12 cellular contexts compared by ENCODE assay signal in genomic region chr9:109934499-109935214, GRCh38.
A peak's percentile ranks its signal among the peaks of the same experiment; 100 is the strongest.
DNase-seq lines count a peak whose midpoint lies in the region; ATAC-seq and TF ChIP-seq lines count a peak whose summit lies in the region.
"Had no signal": no experiment of that assay in that cellular context is flagged by ENCODE, and none has a peak within 500 bp of the region (broad histone marks: within the 10 kb centered on the region; RNA-seq: fewer than 3 reads in every experiment).

No MANE protein-coding gene starts in this region.

- H3K9me3 ChIP-seq in gastrocnemius medialis = no peaks in the 10 kb centered on the region

- no peaks in the 10 kb centered on the region for H3K9me3 Mint-ChIP-seq in activated T-cell treated with anti-CD3 and anti-CD28 coated beads, Interleukin-2, amount 50 U/mL, for 4 hours
- peaks cover 5% of the 10 kb centered on the region for H3K9me3 Mint-ChIP-seq in stimulated activated naive CD8-positive, alpha-beta T cell treated with anti-CD3 and anti-CD28 coated beads, Interleukin-15, Interleukin-2, amounts not matched to agents 100 ng/mL and 50 ng/mL, for 24 hours
- H3K9me3 Mint-ChIP-seq: brain, type B pancreatic cell had no signal

- in situ Hi-C loops in gastrocnemius medialis (cut with MboI; ENCODE audit: low sequenced_read_pairs in 4 of 4) = no loop called here

- no peak overlapping the region for H3K4me3 Mint-ChIP-seq in activated T-cell treated with anti-CD3 and anti-CD28 coated beads, Interleukin-2, amount 50 U/mL, for 4 hours
- no peak overlapping the region for H3K4me3 Mint-ChIP-seq in stimulated activated naive CD8-positive, alpha-beta T cell treated with anti-CD3 and anti-CD28 coated beads, Interleukin-15, Interleukin-2, amounts not matched to agents 100 ng/mL and 50 ng/mL, for 24 hours
- H3K4me3 Mint-ChIP-seq: brain, type B pancreatic cell had no signal

- peaks cover 1% of the 10 kb centered on the region for H3K27me3 Mint-ChIP-seq in activated T-cell treated with anti-CD3 and anti-CD28 coated beads, Interleukin-2, amount 50 U/mL, for 4 hours (ENCODE audit: low read depth)
- no peaks in the 10 kb centered on the region for H3K27me3 Mint-ChIP-seq in stimulated activated naive CD8-positive, alpha-beta T cell treated with anti-CD3 and anti-CD28 coated beads, Interleukin-15, Interleukin-2, amounts not matched to agents 100 ng/mL and 50 ng/mL, for 24 hours
- H3K27me3 Mint-ChIP-seq: brain, type B pancreatic cell had no signal

- TF ChIP-seq CTCF in choroid plexus epithelial cell (conservative IDR thresholded peaks at IDR 0.05; ENCODE audit: low read depth, low read length) (no peak), gastrocnemius medialis (IDR thresholded peaks at IDR 0.05 in 4 of 5, conservative IDR thresholded peaks at IDR 0.05 in 1 of 5) (no peak)

- H3K4me3 ChIP-seq in choroid plexus epithelial cell (ENCODE audit: low read depth, low read length) (no peak overlapping the region), gastrocnemius medialis (no peak overlapping the region)

- no peaks in the 10 kb centered on the region for H3K36me3 Mint-ChIP-seq in activated T-cell treated with anti-CD3 and anti-CD28 coated beads, Interleukin-2, amount 50 U/mL, for 4 hours (ENCODE audit: insufficient read depth)
- no peaks in the 10 kb centered on the region for H3K36me3 Mint-ChIP-seq in stimulated activated naive CD8-positive, alpha-beta T cell treated with anti-CD3 and anti-CD28 coated beads, Interleukin-15, Interleukin-2, amounts not matched to agents 100 ng/mL and 50 ng/mL, for 24 hours (ENCODE audit: low read depth)
- H3K36me3 Mint-ChIP-seq: brain, type B pancreatic cell had no signal

- intact Hi-C loops in gastrocnemius medialis (cut with DNase I; ENCODE audit: low total_unique reads) = no loop called here

- H3K4me1 Mint-ChIP-seq in activated T-cell treated with anti-CD3 and anti-CD28 coated beads, Interleukin-2, amount 50 U/mL, for 4 hours (ENCODE audit: low read depth) = peaks cover 18% of the 10 kb centered on the region
- H3K4me1 Mint-ChIP-seq in stimulated activated naive CD8-positive, alpha-beta T cell treated with anti-CD3 and anti-CD28 coated beads, Interleukin-15, Interleukin-2, amounts not matched to agents 100 ng/mL and 50 ng/mL, for 24 hours (ENCODE audit: low read depth) = peaks cover 31% of the 10 kb centered on the region
- H3K4me1 Mint-ChIP-seq: brain had no signal

- no peaks in the 10 kb centered on the region for H3K36me3 ChIP-seq in gastrocnemius medialis

- no peak for DNase-seq in activated T-cell treated with anti-CD3 and anti-CD28 coated beads, Interleukin-2, amount 50 U/mL, for 4 hours
- no peak for DNase-seq in activated T-cell treated with anti-CD3 and anti-CD28 coated beads, Interleukin-2, amount 50 U/mL, for 1 hour
- DNase-seq in MV-4-11 (lab: John Stamatoyannopoulos, UW) = peak; percentile 43
- peak; percentile 86 for DNase-seq in choroid plexus epithelial cell (ENCODE audit: low read depth)
- no peak for DNase-seq in NCI-H345 treated with DMSO at 0.1 percent for 48 hours (lab: John Stamatoyannopoulos, UW; ENCODE audit: unreplicated experiment)
- no peak for DNase-seq in NOMO-1 treated with DMSO at 0.1 percent for 48 hours (lab: John Stamatoyannopoulos, UW; ENCODE audit: unreplicated experiment)
- DNase-seq in gastrocnemius medialis = no peak
- DNase-seq: NCI-H2081 treated with DMSO at 0.1 percent for 48 hours had no signal

- peak overlapping the region; percentile 50 for H3K27ac Mint-ChIP-seq in stimulated activated naive CD8-positive, alpha-beta T cell treated with anti-CD3 and anti-CD28 coated beads, Interleukin-15, Interleukin-2, amounts not matched to agents 100 ng/mL and 50 ng/mL, for 24 hours
- H3K27ac Mint-ChIP-seq: brain, type B pancreatic cell had no signal

- TF ChIP-seq POLR2A in gastrocnemius medialis (IDR thresholded peaks at IDR 0.05) = no peak

- no peak overlapping the region for H3K27ac ChIP-seq in gastrocnemius medialis
- H3K27ac ChIP-seq: RWPE1 had no signal

- H3K4me1 ChIP-seq in gastrocnemius medialis = no peaks in the 10 kb centered on the region

- H3K27me3 ChIP-seq in gastrocnemius medialis = no peaks in the 10 kb centered on the region

- ATAC-seq in activated T-cell treated with anti-CD3 and anti-CD28 coated beads, Interleukin-2, amount 50 U/mL, for 4 hours = peak; percentile 60 to 64
- ATAC-seq in gastrocnemius medialis = no peak

Comparison
In these comparisons a context has a peak if more than half of its experiments do, and no peak if none do; other contexts are left out.
1. ATAC-seq: peak in activated T-cell treated with anti-CD3 and anti-CD28 coated beads, Interleukin-2, amount 50 U/mL, for 4 hours (2 of 2); none in gastrocnemius medialis (0 of 2).
2. DNase-seq: peak in MV-4-11 (single experiment) and choroid plexus epithelial cell (single experiment); none in activated T-cell treated with anti-CD3 and anti-CD28 coated beads, Interleukin-2, amount 50 U/mL, for 4 hours (single experiment), activated T-cell treated with anti-CD3 and anti-CD28 coated beads, Interleukin-2, amount 50 U/mL, for 1 hour (single experiment), NCI-H345 treated with DMSO at 0.1 percent for 48 hours (single experiment), NOMO-1 treated with DMSO at 0.1 percent for 48 hours (single experiment) and gastrocnemius medialis (0 of 2).